Comparison of ENCODE assay signal across 8 cellular contexts in genomic region chr18:13726972-13727331, GRCh38. TPM values are rescaled to one million over a fixed set of nuclear protein-coding genes. Genes with fewer than 3 reads are reported as not detected.
DNase-seq lines count a peak whose midpoint lies in the region; ATAC-seq, FAIRE-seq and TF ChIP-seq lines count a peak whose summit lies in the region.

No MANE protein-coding gene starts in this region.

- no peak for TF ChIP-seq POLR2A in endothelial cell of umbilical vein (IDR thresholded peaks at IDR 0.05; ENCODE audit: low read depth, low read length)
- TF ChIP-seq POLR2A in testis (IDR thresholded peaks at IDR 0.05), result no peak

- peaks cover 76% of the 10 kb centered on the region for H3K4me1 Mint-ChIP-seq in CD4-positive, alpha-beta T cell (ENCODE audit: low read depth)
- peaks cover 27% of the 10 kb centered on the region for H3K4me1 Mint-ChIP-seq in WTC11

- no peak for TF ChIP-seq CTCF in CD4-positive, alpha-beta T cell (IDR thresholded peaks at IDR 0.05)
- TF ChIP-seq CTCF in WTC11 (IDR thresholded peaks at IDR 0.05) (no peak), endothelial cell of umbilical vein (IDR thresholded peaks at IDR 0.05; ENCODE audit: extremely low read depth in 1 of 2, insufficient read depth in 1 of 2, low read depth in 1 of 2, low read length in 2 of 2) (no peak), testis (IDR thresholded peaks at IDR 0.05) (no peak)

- TSS peak; percentile 36 for BruUV-seq in endothelial cell of umbilical vein (replicated peaks; lab: Mats Ljungman, UMichigan)

- H3K36me3 Mint-ChIP-seq in CD4-positive, alpha-beta T cell (ENCODE audit: low read depth), result peaks cover 26% of the 10 kb centered on the region
- H3K36me3 Mint-ChIP-seq in WTC11, result peaks cover 5% of the 10 kb centered on the region

- H3K4me3 Mint-ChIP-seq in CD4-positive, alpha-beta T cell, result peak overlapping the region; percentile 89
- peak overlapping the region; percentile 91 for H3K4me3 Mint-ChIP-seq in WTC11

- no peaks in the 10 kb centered on the region for H4K20me1 ChIP-seq in endothelial cell of umbilical vein (replicated peaks; ENCODE audit: control insufficient read depth, extremely low read depth, insufficient read depth, low read length)

- no peaks in the 10 kb centered on the region for H3K9me1 ChIP-seq in endothelial cell of umbilical vein (replicated peaks; ENCODE audit: control insufficient read depth, extremely low read depth, insufficient read depth, low read length)

- ATAC-seq in CD4-positive, alpha-beta T cell (ENCODE audit: poor library complexity), result peak; percentile 10
- ATAC-seq in GM19452 (IDR thresholded peaks at IDR 0.05; ENCODE audit: unreplicated experiment) (peak; percentile 12), WTC11 (peak; percentile 41)

- peak; percentile 87 for FAIRE-seq in endothelial cell of umbilical vein (lab: Jason Lieb, UNC)
- no peak for FAIRE-seq in HTR-8/SVneo (lab: Jason Lieb, UNC)

- CTCF ChIA-PET in CD4-positive, alpha-beta T cell (lab: Charles Lee), result interaction anchor here (1.1 kb wide), 1 partner anchor 167 kb away, joined by 3 read pairs; no protein-coding TSS in a partner anchor
- CTCF ChIA-PET in WTC11 (lab: Charles Lee) (interaction anchor here (0.6 to 1.4 kb wide), 5 partner anchors 14 to 150 kb away, joined by 3 to 4 read pairs (median 3); no protein-coding TSS in a partner anchor), endothelial cell of umbilical vein (lab: Charles Lee) (interaction anchor here (1.3 to 1.9 kb wide), 3 partner anchors 9 to 169 kb away, joined by 4 to 8 read pairs (median 5); no protein-coding TSS in a partner anchor)

- H3K4me2 ChIP-seq in endothelial cell of umbilical vein (ENCODE audit: insufficient read depth, low read length), result peak overlapping the region; percentile 99

- dilution Hi-C loops in endothelial cell of umbilical vein (cut with MboI; ENCODE audit: extremely low pct_ligation_motif_present, low sequenced_read_pairs), result no loop called here

- H3K4me3 ChIP-seq in endothelial cell of umbilical vein (replicated peaks in 1 of 3; ENCODE audit: insufficient read depth in 1 of 3, low read depth in 1 of 3, low read length in 3 of 3), result peak overlapping the region; percentile 66 to 98 (median 94)
- H3K4me3 ChIP-seq in muscle layer of duodenum (ENCODE audit: low read depth in 1 of 2, low read length in 2 of 2), result peak overlapping the region; percentile 91 to 97
- peak overlapping the region; percentile 73 to 93 for H3K4me3 ChIP-seq in testis

- no peaks in the 10 kb centered on the region for H3K27me3 Mint-ChIP-seq in CD4-positive, alpha-beta T cell
- no peaks in the 10 kb centered on the region for H3K27me3 Mint-ChIP-seq in WTC11 (ENCODE audit: low read depth)

- peak overlapping the region; percentile 94 for H3K9ac ChIP-seq in endothelial cell of umbilical vein (replicated peaks; ENCODE audit: extremely low read depth, insufficient read depth, low read length)

- peak overlapping the region; percentile 69 for H2AFZ ChIP-seq in endothelial cell of umbilical vein (ENCODE audit: low read depth, low read length)

- POLR2A ChIA-PET in CD4-positive, alpha-beta T cell (lab: Charles Lee), result interaction anchor here (0.7 to 2.3 kb wide), 9 partner anchors 9 to 1876 kb away, joined by 3 to 8 read pairs (median 4); partner anchors contain the start of genes CHMP1B, PTPN2 and SEH1L
- POLR2A ChIA-PET in WTC11 (lab: Charles Lee), result no interaction called here
- POLR2A ChIA-PET in endothelial cell of umbilical vein (lab: Charles Lee), result interaction anchor here (1.0 kb wide), 1 partner anchor 9 kb away, joined by 3 read pairs; no protein-coding TSS in a partner anchor

- DNase-seq in CD4-positive, alpha-beta T cell, result peak in 8 of 10 experiments; percentile 4 to 39 (median 10)
- peak; percentile 33 for DNase-seq in HS-27A (ENCODE audit: low read depth)
- peak; percentile 52 for DNase-seq in WTC11 (ENCODE audit: low spot score)
- no peak for DNase-seq in endothelial cell of umbilical vein (ENCODE audit: low read depth, low spot score)
- DNase-seq in testis, result peak; percentile 69
- DNase-seq in HTR-8/SVneo (ENCODE audit: insufficient read length, low spot score), result no peak

- H3K4me1 ChIP-seq in endothelial cell of umbilical vein (ENCODE audit: control insufficient read depth, extremely low read depth, insufficient read depth, low read length) (peaks cover 19% of the 10 kb centered on the region), muscle layer of duodenum (ENCODE audit: control insufficient read depth in 1 of 2, insufficient read depth in 2 of 2, low read length in 2 of 2) (peaks cover 6 to 19% of the 10 kb centered on the region in 2 donors), testis (peaks cover 25% of the 10 kb centered on the region)

- H3K9me3 ChIP-seq in CD4-positive, alpha-beta T cell (ENCODE audit: control insufficient read depth, low read length), result no peaks in the 10 kb centered on the region
- H3K9me3 ChIP-seq in endothelial cell of umbilical vein (replicated peaks; ENCODE audit: control insufficient read depth, insufficient read depth, low read length) (no peaks in the 10 kb centered on the region), muscle layer of duodenum (ENCODE audit: control insufficient read depth in 1 of 2, low read length in 2 of 2) (no peaks in the 10 kb centered on the region), testis (no peaks in the 10 kb centered on the region)

- H3K27ac ChIP-seq in CD4-positive, alpha-beta T cell (ENCODE audit: low read depth, low read length), result peak overlapping the region; percentile 91
- H3K27ac ChIP-seq in endothelial cell of umbilical vein (ENCODE audit: insufficient read depth, low read depth, low read length), result peak overlapping the region; percentile 87
- H3K27ac ChIP-seq in muscle layer of duodenum (ENCODE audit: low read length), result peak overlapping the region; percentile 93
- peak overlapping the region; percentile 91 to 93 for H3K27ac ChIP-seq in testis

- no peaks in the 10 kb centered on the region for H3K9me3 Mint-ChIP-seq in CD4-positive, alpha-beta T cell
- H3K9me3 Mint-ChIP-seq in WTC11, result no peaks in the 10 kb centered on the region

- H3K79me2 ChIP-seq in endothelial cell of umbilical vein (ENCODE audit: control insufficient read depth, insufficient read depth, low read length), result peaks cover 68% of the 10 kb centered on the region

- WGBS in testis, 2 donors, result 0 to 1% methylated on average over 11 to 30 of the region's 30 CpGs

- H3K27me3 ChIP-seq in CD4-positive, alpha-beta T cell (ENCODE audit: control insufficient read depth, insufficient read depth, low read length), result no peaks in the 10 kb centered on the region
- H3K27me3 ChIP-seq in endothelial cell of umbilical vein (ENCODE audit: control insufficient read depth in 2 of 2, insufficient read depth in 2 of 2, low read length in 2 of 2) (no peaks in the 10 kb centered on the region), muscle layer of duodenum (ENCODE audit: low read depth, low read length) (no peaks in the 10 kb centered on the region), testis (no peaks in the 10 kb centered on the region)

- H3K27ac Mint-ChIP-seq in CD4-positive, alpha-beta T cell, result peak overlapping the region; percentile 84
- peak overlapping the region; percentile 94; the same call in 1 of the 2 replicates for H3K27ac Mint-ChIP-seq in WTC11

- intact Hi-C loops in CD4-positive, alpha-beta T cell (cut with DNase I, micrococcal nuclease), result loop anchor here (2.0 to 10.0 kb wide), 11 partner anchors 345 to 1882 kb away; partner anchors contain the start of genes CEP192 (in 1 of the 2), CEP76 (in 1 of the 2), PSMG2 (in 1 of the 2) and PTPN2 (in 1 of the 2)
- intact Hi-C loops in endothelial cell of umbilical vein (cut with micrococcal nuclease) (loop anchor here (1.0 to 10.0 kb wide), 3 partner anchors 70 to 262 kb away; no protein-coding TSS in a partner anchor), testis (cut with DNase I; ENCODE audit: low total_unique reads) (no loop called here)

- H3K36me3 ChIP-seq in endothelial cell of umbilical vein (ENCODE audit: control insufficient read depth in 2 of 2, extremely low read depth in 1 of 2, insufficient read depth in 2 of 2, low read length in 2 of 2) (no peaks in the 10 kb centered on the region), muscle layer of duodenum (ENCODE audit: control insufficient read depth in 1 of 2, insufficient read depth in 2 of 2, low read length in 2 of 2) (no peaks in the 10 kb centered on the region), testis (ENCODE audit: low read depth, missing control alignments) (no peaks in the 10 kb centered on the region)

TF ChIP-seq in WTC11, 78 proteins besides CTCF, POLR2A, EP300 and RAD21 (continues in another document):
- TF ChIP-seq ZNF121 (CRISPR knock-in tag; IDR thresholded peaks at IDR 0.05), result no peak

TF ChIP-seq in endothelial cell of umbilical vein, 7 proteins besides CTCF, POLR2A, EP300 and RAD21 (continues in another document):
- TF ChIP-seq, protein P1, sequence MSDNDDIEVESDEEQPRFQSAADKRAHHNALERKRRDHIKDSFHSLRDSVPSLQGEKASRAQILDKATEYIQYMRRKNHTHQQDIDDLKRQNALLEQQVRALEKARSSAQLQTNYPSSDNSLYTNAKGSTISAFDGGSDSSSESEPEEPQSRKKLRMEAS (IDR thresholded peaks at IDR 0.05; ENCODE audit: insufficient read depth, insufficient read length), result no peak

RNA-seq across cellular contexts. Expression of gene RNMT, which starts 0.5 kb away (rescaled TPM):
- total RNA-seq in CD4-positive, alpha-beta T cell, result 100 to 1,000 TPM; 128 to 130 TPM
- 45.4 to 59.8 TPM (median 58.2 TPM) in 3 replicates for total RNA-seq in WTC11 (2021)
- total RNA-seq in endothelial cell of umbilical vein, result 24.4 and 29.5 TPM in 2 replicates
- polyA plus RNA-seq in endothelial cell of umbilical vein, result 9.2 and 9.8 TPM in 2 replicates
- polyA plus RNA-seq in endothelial cell of umbilical vein (2011; cell fraction: cytosol; rRNA removed), result 9.3 and 10.1 TPM in 2 replicates
- polyA plus RNA-seq in endothelial cell of umbilical vein (2011; cell fraction: nucleus; rRNA removed), result 26.3 and 27.3 TPM in 2 replicates
- 18.9 and 19.7 TPM in 2 replicates for polyA plus RNA-seq in endothelial cell of umbilical vein (2012)
- 8.4 and 12.3 TPM in 2 replicates for polyA minus RNA-seq in endothelial cell of umbilical vein
- polyA minus RNA-seq in endothelial cell of umbilical vein (2011; cell fraction: cytosol; rRNA and poly(A)+ RNA removed), result 7.5 TPM
- polyA minus RNA-seq in endothelial cell of umbilical vein (2011; cell fraction: nucleus; rRNA and poly(A)+ RNA removed), result 14.8 and 18.9 TPM in 2 replicates
- total RNA-seq in testis, result 10 to 100 TPM; 30.5 to 31.3 TPM
- polyA plus RNA-seq in testis (ENCODE audit: insufficient read depth, low read depth, low replicate concordance), result 30.9 TPM

RNA-seq across cellular contexts. Expression of gene FAM210A, which starts 0.6 kb away (rescaled TPM):
- 1 to 10 TPM; 3.4 to 3.5 TPM for total RNA-seq in CD4-positive, alpha-beta T cell
- 17.4 to 20.2 TPM (median 19.5 TPM) in 3 replicates for total RNA-seq in WTC11 (2021)
- 14.6 and 17.3 TPM in 2 replicates for total RNA-seq in endothelial cell of umbilical vein
- polyA plus RNA-seq in endothelial cell of umbilical vein, result 6.9 and 7.1 TPM in 2 replicates
- polyA plus RNA-seq in endothelial cell of umbilical vein (2011; cell fraction: cytosol; rRNA removed), result 11.5 and 12.9 TPM in 2 replicates
- 8.0 and 9.1 TPM in 2 replicates for polyA plus RNA-seq in endothelial cell of umbilical vein (2011; cell fraction: nucleus; rRNA removed)
- 6.9 and 12.0 TPM in 2 replicates for polyA plus RNA-seq in endothelial cell of umbilical vein (2012)
- 13.0 and 19.3 TPM in 2 replicates for polyA minus RNA-seq in endothelial cell of umbilical vein
- polyA minus RNA-seq in endothelial cell of umbilical vein (2011; cell fraction: cytosol; rRNA and poly(A)+ RNA removed), result 20.3 TPM
- polyA minus RNA-seq in endothelial cell of umbilical vein (2011; cell fraction: nucleus; rRNA and poly(A)+ RNA removed), result 7.6 and 9.9 TPM in 2 replicates
- total RNA-seq in testis, result 10 to 100 TPM; 24.5 to 28.7 TPM
- polyA plus RNA-seq in testis (ENCODE audit: insufficient read depth, low read depth, low replicate concordance), result 22.6 TPM

Comparison
In these comparisons a context has a peak if more than half of its experiments do, and no peak if none do; other contexts are left out.
1. DNase-seq: peak in CD4-positive, alpha-beta T cell (8 of 10), HS-27A (single experiment), WTC11 (single experiment) and testis (single experiment); none in endothelial cell of umbilical vein (single experiment) and HTR-8/SVneo (single experiment).
2. Peak in every context shown above with its lines, with median percentiles within 50 percentile points of each other: ATAC-seq, H3K27ac ChIP-seq and H3K4me3 ChIP-seq.